In the genomic region with DNA sequence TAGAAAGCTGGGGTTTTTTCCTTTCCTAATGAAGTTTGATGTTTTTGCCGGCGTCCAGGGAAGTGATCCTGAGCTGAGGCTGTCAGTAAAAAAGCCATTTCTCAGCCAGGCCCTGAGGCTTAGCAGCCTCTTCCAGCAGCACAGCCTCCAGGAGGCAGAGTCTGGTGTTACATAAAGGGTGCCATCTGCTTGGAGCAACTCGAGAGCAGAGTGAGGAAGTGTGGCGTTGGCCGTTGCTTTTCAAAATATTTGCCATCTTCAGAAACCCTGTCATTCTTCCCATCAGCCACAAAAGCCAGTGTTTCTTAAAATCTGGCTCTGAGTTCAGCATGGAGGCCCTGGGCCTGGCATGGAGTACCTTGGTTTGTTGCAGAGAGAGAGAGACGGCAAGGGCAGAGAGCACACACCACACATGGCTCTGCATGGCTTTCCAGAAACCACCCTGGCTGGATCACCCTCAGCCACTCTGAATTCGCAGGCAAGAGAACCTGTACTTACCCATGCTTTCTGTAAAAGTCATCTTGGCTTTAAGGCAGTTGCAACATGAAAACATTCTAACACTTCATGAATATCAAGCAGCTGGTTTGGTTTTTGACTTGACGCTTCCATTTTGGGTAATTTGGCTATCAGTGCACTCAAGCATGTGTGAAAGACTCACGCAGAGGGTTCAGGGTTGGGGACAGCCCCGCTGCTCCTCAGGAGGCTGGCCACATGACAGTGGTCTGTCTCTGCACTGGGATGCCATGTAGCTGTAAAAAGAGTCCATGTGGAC, we compare ENCODE assay signal across 1 cellular context.
TF ChIP-seq lines count a peak whose summit lies in the region.

No MANE protein-coding gene starts in this region.

TF ChIP-seq in GM23338, 12 proteins besides CTCF, POLR2A, EP300 and RAD21:
- TF ChIP-seq EZH2 (IDR thresholded peaks at IDR 0.05; ENCODE audit: low read depth, unreplicated experiment), result no peak
- no peak for TF ChIP-seq JUNB (IDR thresholded peaks at IDR 0.05; ENCODE audit: unreplicated experiment)
- no peak for TF ChIP-seq ZNF114 (CRISPR knock-in tag; IDR thresholded peaks at IDR 0.05)
- TF ChIP-seq, protein P1, sequence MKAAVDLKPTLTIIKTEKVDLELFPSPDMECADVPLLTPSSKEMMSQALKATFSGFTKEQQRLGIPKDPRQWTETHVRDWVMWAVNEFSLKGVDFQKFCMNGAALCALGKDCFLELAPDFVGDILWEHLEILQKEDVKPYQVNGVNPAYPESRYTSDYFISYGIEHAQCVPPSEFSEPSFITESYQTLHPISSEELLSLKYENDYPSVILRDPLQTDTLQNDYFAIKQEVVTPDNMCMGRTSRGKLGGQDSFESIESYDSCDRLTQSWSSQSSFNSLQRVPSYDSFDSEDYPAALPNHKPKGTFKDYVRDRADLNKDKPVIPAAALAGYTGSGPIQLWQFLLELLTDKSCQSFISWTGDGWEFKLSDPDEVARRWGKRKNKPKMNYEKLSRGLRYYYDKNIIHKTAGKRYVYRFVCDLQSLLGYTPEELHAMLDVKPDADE (IDR thresholded peaks at IDR 0.05), result no peak
- TF ChIP-seq POLR2AphosphoS5 (IDR thresholded peaks at IDR 0.05; ENCODE audit: low read depth), result no peak
- TF ChIP-seq CREB1 (CRISPR knock-in tag; IDR thresholded peaks at IDR 0.05; ENCODE audit: low read depth), result no peak
- TF ChIP-seq NANOG (IDR thresholded peaks at IDR 0.05; ENCODE audit: borderline replicate concordance), result no peak
